ENCODE assay signal across 1 cellular context in genomic region chrX:69503228-69503834, GRCh38.
TF ChIP-seq lines count a peak whose summit lies in the region.

No MANE protein-coding gene starts in this region.

TF ChIP-seq in HepG2, 621 proteins besides CTCF, POLR2A, EP300 and RAD21 (continued from another document and continues in another):
- TF ChIP-seq TFE3 (CRISPR knock-in tag; IDR thresholded peaks at IDR 0.05) (peak; percentile 78), ZNF609 (CRISPR knock-in tag; IDR thresholded peaks at IDR 0.05; ENCODE audit: borderline replicate concordance) (no peak), KLF16 (CRISPR knock-in tag; IDR thresholded peaks at IDR 0.05) (no peak; a peak in 1 of 4 replicates), ZNF660 (CRISPR knock-in tag; IDR thresholded peaks at IDR 0.05; ENCODE audit: borderline replicate concordance, low read depth) (no peak), GMEB1 (CRISPR knock-in tag; IDR thresholded peaks at IDR 0.05; ENCODE audit: borderline replicate concordance) (no peak), MNT (IDR thresholded peaks at IDR 0.05) (peak; percentile 35; the same call in 1 of the 2 replicates), CCDC6 (CRISPR knock-in tag; IDR thresholded peaks at IDR 0.05) (no peak), TRIM24 (CRISPR knock-in tag; IDR thresholded peaks at IDR 0.05) (no peak), SMAD9 (CRISPR knock-in tag; IDR thresholded peaks at IDR 0.05) (no peak), ZFP36L2 (CRISPR knock-in tag; IDR thresholded peaks at IDR 0.05) (no peak), GLI4 (CRISPR knock-in tag; IDR thresholded peaks at IDR 0.05; ENCODE audit: borderline replicate concordance) (no peak), ZNF710 (CRISPR knock-in tag; IDR thresholded peaks at IDR 0.05; ENCODE audit: borderline replicate concordance) (no peak), ZNF20 (CRISPR knock-in tag; IDR thresholded peaks at IDR 0.05) (no peak), ZNF121 (CRISPR knock-in tag; IDR thresholded peaks at IDR 0.05) (no peak), ZNF589 (CRISPR knock-in tag; conservative IDR thresholded peaks at IDR 0.05) (no peak), ZFX (CRISPR knock-in tag; IDR thresholded peaks at IDR 0.05; ENCODE audit: low read depth) (peak; percentile 60; the same call in 1 of the 2 replicates), PPARG (CRISPR knock-in tag; conservative IDR thresholded peaks at IDR 0.05) (no peak), ZNF567 (CRISPR knock-in tag; IDR thresholded peaks at IDR 0.05; ENCODE audit: borderline replicate concordance) (no peak), RBM39 (IDR thresholded peaks at IDR 0.05; ENCODE audit: low read depth, low read length, poor library complexity, severe bottlenecking) (no peak), TFDP2 (CRISPR knock-in tag; IDR thresholded peaks at IDR 0.05) (peak; percentile 27; the same call in 1 of the 2 replicates), POLR2AphosphoS5 (IDR thresholded peaks at IDR 0.05; ENCODE audit: low read depth, low read length) (no peak), SNAPC2 (CRISPR knock-in tag; IDR thresholded peaks at IDR 0.05) (no peak), RCOR2 (CRISPR knock-in tag; IDR thresholded peaks at IDR 0.05) (no peak), HOXA5 (CRISPR knock-in tag; IDR thresholded peaks at IDR 0.05) (no peak), THAP9 (CRISPR knock-in tag; IDR thresholded peaks at IDR 0.05; ENCODE audit: borderline replicate concordance) (no peak), SMYD3 (CRISPR knock-in tag; IDR thresholded peaks at IDR 0.05) (no peak), NR0B2 (CRISPR knock-in tag; IDR thresholded peaks at IDR 0.05) (no peak), ZNF512B (CRISPR knock-in tag; IDR thresholded peaks at IDR 0.05; ENCODE audit: borderline replicate concordance) (no peak), JUND (CRISPR knock-in tag; IDR thresholded peaks at IDR 0.05) (no peak)
